ENCODE assay signal across 1 cellular context in genomic region chr16:30740364-30741251, GRCh38.
TF ChIP-seq lines count a peak whose summit lies in the region.

No MANE protein-coding gene starts in this region.

TF ChIP-seq in H1, 55 proteins besides CTCF, POLR2A, EP300 and RAD21:
- peak; percentile 51 for TF ChIP-seq MAX (IDR thresholded peaks at IDR 0.05)
- TF ChIP-seq SIN3A (conservative IDR thresholded peaks at IDR 0.05 in 1 of 2, IDR thresholded peaks at IDR 0.05 in 1 of 2; ENCODE audit: low read depth in 1 of 2, low read length in 2 of 2) = 0 out of 4 replicates have a peak, but pooled peaks of 1 of the 2 experiments have one; percentile 33
- TF ChIP-seq JUND (IDR thresholded peaks at IDR 0.05; ENCODE audit: low read length) = no peak
- no peak for TF ChIP-seq EGR1 (IDR thresholded peaks at IDR 0.05; ENCODE audit: borderline replicate concordance, low read depth, low read length)
- TF ChIP-seq USF2 (IDR thresholded peaks at IDR 0.05; ENCODE audit: low read length) = 0 out of 2 replicates have a peak, but pooled peaks have one; percentile 41
